In genomic region chrX:150697641-150698040, GRCh38 we compare ENCODE assay signal across 2 cellular contexts.
TF ChIP-seq lines count a peak whose summit lies in the region.

No MANE protein-coding gene starts in this region.

TF ChIP-seq in HepG2, 621 proteins besides CTCF, POLR2A, EP300 and RAD21:
- TF ChIP-seq RNF2 (conservative IDR thresholded peaks at IDR 0.05; ENCODE audit: low read depth): no peak
- peak; percentile 43; the same call in 1 of the 2 replicates for TF ChIP-seq ZNF629 (CRISPR knock-in tag; conservative IDR thresholded peaks at IDR 0.05)

TF ChIP-seq in GM12878, 131 proteins besides CTCF, POLR2A, EP300 and RAD21:
- TF ChIP-seq ATF2 (IDR thresholded peaks at IDR 0.05; ENCODE audit: low read length) (no peak), RFX5 (IDR thresholded peaks at IDR 0.05; ENCODE audit: low read depth, low read length) (no peak), SUPT20H (IDR thresholded peaks at IDR 0.05; ENCODE audit: borderline replicate concordance, control insufficient read depth, low read depth, low read length) (no peak), FOS (IDR thresholded peaks at IDR 0.05; ENCODE audit: borderline replicate concordance, extremely low read depth, insufficient read length) (no peak), NKRF (conservative IDR thresholded peaks at IDR 0.05) (no peak), ZNF274 (IDR thresholded peaks at IDR 0.05; ENCODE audit: insufficient read depth, insufficient read length) (no peak), CBFB (IDR thresholded peaks at IDR 0.05; ENCODE audit: low read depth) (no peak), E2F8 (IDR thresholded peaks at IDR 0.05; ENCODE audit: low read depth, partially characterized antibody) (no peak), CUX1 (IDR thresholded peaks at IDR 0.05; ENCODE audit: insufficient replicate concordance, low read depth, low read length) (no peak), WRNIP1 (IDR thresholded peaks at IDR 0.05; ENCODE audit: borderline replicate concordance, low read depth, low read length) (no peak), SIX5 (IDR thresholded peaks at IDR 0.05; ENCODE audit: low read depth, low read length, severe bottlenecking) (no peak), ESRRA (IDR thresholded peaks at IDR 0.05; ENCODE audit: low read length) (no peak)
